Comparison of ENCODE assay signal across 9 cellular contexts in genomic region chr12:125134576-125134975, GRCh38.
"Had no signal": no experiment of that assay in that cellular context is flagged by ENCODE, and none has a peak within 500 bp of the region (broad histone marks: within the 10 kb centered on the region; RNA-seq: fewer than 3 reads in every experiment).

No MANE protein-coding gene starts in this region.

- H3K4me3 ChIP-seq: GM23248, K562 had no signal

- H3K4me3 Mint-ChIP-seq: H9 had no signal

- H3K27ac Mint-ChIP-seq: H9 had no signal

- H3K9me3 Mint-ChIP-seq: H9 had no signal

- H2AFZ ChIP-seq: GM23248 had no signal

- H3K27ac ChIP-seq: GM23248 had no signal

- DNase-seq: GM23248, GOT3, H9, HCEC 1CT, IMR-90, KG1 had no signal

- FAIRE-seq: H54, HTR-8/SVneo, K562 had no signal

- H3K9ac ChIP-seq: GM23248 had no signal
